In the genomic region with DNA sequence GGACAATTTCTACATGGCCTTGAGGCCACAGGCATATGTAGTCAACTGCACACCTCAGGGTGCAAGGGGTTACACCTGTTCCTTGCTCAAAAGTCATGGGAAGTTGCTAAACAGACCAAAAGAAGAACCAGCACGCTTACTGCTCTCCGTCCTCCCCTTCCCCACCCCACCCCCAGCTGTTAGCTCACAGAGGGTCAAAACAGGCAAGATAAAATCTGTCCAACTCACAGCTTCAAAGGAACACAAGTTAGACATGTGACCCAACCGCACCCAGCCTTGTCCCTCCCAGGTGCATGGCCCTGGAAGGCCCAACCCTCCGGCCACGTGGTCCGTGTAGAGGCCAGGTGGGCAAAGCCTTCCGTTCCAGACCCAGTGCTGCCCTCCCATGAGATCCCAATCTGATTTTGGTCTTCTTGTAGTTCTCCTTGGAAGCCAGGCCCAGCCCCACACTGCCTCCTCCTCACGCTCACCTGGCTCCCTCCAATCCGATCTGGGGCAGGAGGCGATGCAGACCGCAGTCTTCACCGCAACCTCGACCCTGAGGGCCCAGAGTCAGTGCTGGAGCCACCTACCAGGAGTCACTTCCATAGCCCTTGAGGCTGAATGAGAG, we compare ENCODE assay signal across 1 cellular context.
TF ChIP-seq lines count a peak whose summit lies in the region.

No MANE protein-coding gene starts in this region.

TF ChIP-seq in K562, 482 proteins besides CTCF, POLR2A, EP300 and RAD21 (continued from another document and continues in another):
- TF ChIP-seq CEBPG (CRISPR knock-in tag; IDR thresholded peaks at IDR 0.05) (no peak), CEBPG (tag; conservative IDR thresholded peaks at IDR 0.05 in 1 of 2, IDR thresholded peaks at IDR 0.05 in 1 of 2) (peak in 1 of 2 experiments; percentile 71; a peak in 3 of 4 replicates), CBFA2T3 (IDR thresholded peaks at IDR 0.05) (peak; percentile 74), MTF1 (CRISPR knock-in tag; IDR thresholded peaks at IDR 0.05; ENCODE audit: borderline replicate concordance) (peak; percentile 67; the same call in 1 of the 2 replicates), SP1 (CRISPR knock-in tag; IDR thresholded peaks at IDR 0.05) (no peak), KDM5B (IDR thresholded peaks at IDR 0.05; ENCODE audit: insufficient replicate concordance, low read depth, low read length) (no peak), ZNF197 (CRISPR knock-in tag; IDR thresholded peaks at IDR 0.05; ENCODE audit: low read depth) (peak; percentile 90; the same call in 1 of the 2 replicates), ARID1B (IDR thresholded peaks at IDR 0.05) (peak; percentile 73), ZNF408 (CRISPR knock-in tag; IDR thresholded peaks at IDR 0.05; ENCODE audit: low read depth) (no peak), JUND (IDR thresholded peaks at IDR 0.05; ENCODE audit: borderline replicate concordance, low read depth, low read length) (peak; percentile 69; the same call in 1 of the 2 replicates), JUND (tag; IDR thresholded peaks at IDR 0.05; ENCODE audit: borderline replicate concordance, low read depth, low read length) (peak; percentile 85; the same call in 2 of the 3 replicates), PHB2 (IDR thresholded peaks at IDR 0.05; ENCODE audit: low read depth) (no peak), NCOA1 (IDR thresholded peaks at IDR 0.05; ENCODE audit: low read depth) (peak; percentile 66; the same call in 1 of the 2 replicates), ZFX (CRISPR knock-in tag; IDR thresholded peaks at IDR 0.05) (peak; percentile 95), HNRNPH1 (optimal IDR thresholded peaks at IDR 0.05; ENCODE audit: low read depth, low read length) (no peak), TAF9B (IDR thresholded peaks at IDR 0.05; ENCODE audit: partially characterized antibody) (no peak), CBX1 (IDR thresholded peaks at IDR 0.05; ENCODE audit: low read depth) (no peak), BHLHE40 (IDR thresholded peaks at IDR 0.05; ENCODE audit: low read length) (peak; percentile 79), KAT2B (IDR thresholded peaks at IDR 0.05; ENCODE audit: low read depth, low read length) (no peak), ZNF146 (CRISPR knock-in tag; IDR thresholded peaks at IDR 0.05; ENCODE audit: unreplicated experiment) (no peak), CREM (IDR thresholded peaks at IDR 0.05; ENCODE audit: low read depth) (peak; percentile 57), ZNF586 (CRISPR knock-in tag; conservative IDR thresholded peaks at IDR 0.05) (no peak), PPARD (CRISPR knock-in tag; IDR thresholded peaks at IDR 0.05) (no peak), NR2F6 (CRISPR knock-in tag; IDR thresholded peaks at IDR 0.05) (no peak), ETV5 (CRISPR knock-in tag; IDR thresholded peaks at IDR 0.05; ENCODE audit: low read depth) (peak; percentile 56; the same call in 1 of the 2 replicates), MTA1 (IDR thresholded peaks at IDR 0.05; ENCODE audit: borderline replicate concordance) (no peak; the same call in 1 of the 2 replicates), ZC3H11A (IDR thresholded peaks at IDR 0.05; ENCODE audit: low read depth, low read length) (no peak)
- TF ChIP-seq, protein P1, sequence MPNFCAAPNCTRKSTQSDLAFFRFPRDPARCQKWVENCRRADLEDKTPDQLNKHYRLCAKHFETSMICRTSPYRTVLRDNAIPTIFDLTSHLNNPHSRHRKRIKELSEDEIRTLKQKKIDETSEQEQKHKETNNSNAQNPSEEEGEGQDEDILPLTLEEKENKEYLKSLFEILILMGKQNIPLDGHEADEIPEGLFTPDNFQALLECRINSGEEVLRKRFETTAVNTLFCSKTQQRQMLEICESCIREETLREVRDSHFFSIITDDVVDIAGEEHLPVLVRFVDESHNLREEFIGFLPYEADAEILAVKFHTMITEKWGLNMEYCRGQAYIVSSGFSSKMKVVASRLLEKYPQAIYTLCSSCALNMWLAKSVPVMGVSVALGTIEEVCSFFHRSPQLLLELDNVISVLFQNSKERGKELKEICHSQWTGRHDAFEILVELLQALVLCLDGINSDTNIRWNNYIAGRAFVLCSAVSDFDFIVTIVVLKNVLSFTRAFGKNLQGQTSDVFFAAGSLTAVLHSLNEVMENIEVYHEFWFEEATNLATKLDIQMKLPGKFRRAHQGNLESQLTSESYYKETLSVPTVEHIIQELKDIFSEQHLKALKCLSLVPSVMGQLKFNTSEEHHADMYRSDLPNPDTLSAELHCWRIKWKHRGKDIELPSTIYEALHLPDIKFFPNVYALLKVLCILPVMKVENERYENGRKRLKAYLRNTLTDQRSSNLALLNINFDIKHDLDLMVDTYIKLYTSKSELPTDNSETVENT (CRISPR knock-in tag; IDR thresholded peaks at IDR 0.05) = peak; percentile 37; the same call in 1 of the 2 replicates
- TF ChIP-seq, protein P2, sequence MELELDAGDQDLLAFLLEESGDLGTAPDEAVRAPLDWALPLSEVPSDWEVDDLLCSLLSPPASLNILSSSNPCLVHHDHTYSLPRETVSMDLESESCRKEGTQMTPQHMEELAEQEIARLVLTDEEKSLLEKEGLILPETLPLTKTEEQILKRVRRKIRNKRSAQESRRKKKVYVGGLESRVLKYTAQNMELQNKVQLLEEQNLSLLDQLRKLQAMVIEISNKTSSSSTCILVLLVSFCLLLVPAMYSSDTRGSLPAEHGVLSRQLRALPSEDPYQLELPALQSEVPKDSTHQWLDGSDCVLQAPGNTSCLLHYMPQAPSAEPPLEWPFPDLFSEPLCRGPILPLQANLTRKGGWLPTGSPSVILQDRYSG (tag; conservative IDR thresholded peaks at IDR 0.05; ENCODE audit: low read depth) = peak; percentile 94
- TF ChIP-seq, protein P3, sequence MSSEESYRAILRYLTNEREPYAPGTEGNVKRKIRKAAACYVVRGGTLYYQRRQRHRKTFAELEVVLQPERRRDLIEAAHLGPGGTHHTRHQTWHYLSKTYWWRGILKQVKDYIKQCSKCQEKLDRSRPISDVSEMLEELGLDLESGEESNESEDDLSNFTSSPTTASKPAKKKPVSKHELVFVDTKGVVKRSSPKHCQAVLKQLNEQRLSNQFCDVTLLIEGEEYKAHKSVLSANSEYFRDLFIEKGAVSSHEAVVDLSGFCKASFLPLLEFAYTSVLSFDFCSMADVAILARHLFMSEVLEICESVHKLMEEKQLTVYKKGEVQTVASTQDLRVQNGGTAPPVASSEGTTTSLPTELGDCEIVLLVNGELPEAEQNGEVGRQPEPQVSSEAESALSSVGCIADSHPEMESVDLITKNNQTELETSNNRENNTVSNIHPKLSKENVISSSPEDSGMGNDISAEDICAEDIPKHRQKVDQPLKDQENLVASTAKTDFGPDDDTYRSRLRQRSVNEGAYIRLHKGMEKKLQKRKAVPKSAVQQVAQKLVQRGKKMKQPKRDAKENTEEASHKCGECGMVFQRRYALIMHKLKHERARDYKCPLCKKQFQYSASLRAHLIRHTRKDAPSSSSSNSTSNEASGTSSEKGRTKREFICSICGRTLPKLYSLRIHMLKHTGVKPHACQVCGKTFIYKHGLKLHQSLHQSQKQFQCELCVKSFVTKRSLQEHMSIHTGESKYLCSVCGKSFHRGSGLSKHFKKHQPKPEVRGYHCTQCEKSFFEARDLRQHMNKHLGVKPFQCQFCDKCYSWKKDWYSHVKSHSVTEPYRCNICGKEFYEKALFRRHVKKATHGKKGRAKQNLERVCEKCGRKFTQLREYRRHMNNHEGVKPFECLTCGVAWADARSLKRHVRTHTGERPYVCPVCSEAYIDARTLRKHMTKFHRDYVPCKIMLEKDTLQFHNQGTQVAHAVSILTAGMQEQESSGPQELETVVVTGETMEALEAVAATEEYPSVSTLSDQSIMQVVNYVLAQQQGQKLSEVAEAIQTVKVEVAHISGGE (CRISPR knock-in tag; IDR thresholded peaks at IDR 0.05) = peak in 1 of 3 experiments; percentile 71; a peak in 1 of 6 replicates
- TF ChIP-seq, protein P4, sequence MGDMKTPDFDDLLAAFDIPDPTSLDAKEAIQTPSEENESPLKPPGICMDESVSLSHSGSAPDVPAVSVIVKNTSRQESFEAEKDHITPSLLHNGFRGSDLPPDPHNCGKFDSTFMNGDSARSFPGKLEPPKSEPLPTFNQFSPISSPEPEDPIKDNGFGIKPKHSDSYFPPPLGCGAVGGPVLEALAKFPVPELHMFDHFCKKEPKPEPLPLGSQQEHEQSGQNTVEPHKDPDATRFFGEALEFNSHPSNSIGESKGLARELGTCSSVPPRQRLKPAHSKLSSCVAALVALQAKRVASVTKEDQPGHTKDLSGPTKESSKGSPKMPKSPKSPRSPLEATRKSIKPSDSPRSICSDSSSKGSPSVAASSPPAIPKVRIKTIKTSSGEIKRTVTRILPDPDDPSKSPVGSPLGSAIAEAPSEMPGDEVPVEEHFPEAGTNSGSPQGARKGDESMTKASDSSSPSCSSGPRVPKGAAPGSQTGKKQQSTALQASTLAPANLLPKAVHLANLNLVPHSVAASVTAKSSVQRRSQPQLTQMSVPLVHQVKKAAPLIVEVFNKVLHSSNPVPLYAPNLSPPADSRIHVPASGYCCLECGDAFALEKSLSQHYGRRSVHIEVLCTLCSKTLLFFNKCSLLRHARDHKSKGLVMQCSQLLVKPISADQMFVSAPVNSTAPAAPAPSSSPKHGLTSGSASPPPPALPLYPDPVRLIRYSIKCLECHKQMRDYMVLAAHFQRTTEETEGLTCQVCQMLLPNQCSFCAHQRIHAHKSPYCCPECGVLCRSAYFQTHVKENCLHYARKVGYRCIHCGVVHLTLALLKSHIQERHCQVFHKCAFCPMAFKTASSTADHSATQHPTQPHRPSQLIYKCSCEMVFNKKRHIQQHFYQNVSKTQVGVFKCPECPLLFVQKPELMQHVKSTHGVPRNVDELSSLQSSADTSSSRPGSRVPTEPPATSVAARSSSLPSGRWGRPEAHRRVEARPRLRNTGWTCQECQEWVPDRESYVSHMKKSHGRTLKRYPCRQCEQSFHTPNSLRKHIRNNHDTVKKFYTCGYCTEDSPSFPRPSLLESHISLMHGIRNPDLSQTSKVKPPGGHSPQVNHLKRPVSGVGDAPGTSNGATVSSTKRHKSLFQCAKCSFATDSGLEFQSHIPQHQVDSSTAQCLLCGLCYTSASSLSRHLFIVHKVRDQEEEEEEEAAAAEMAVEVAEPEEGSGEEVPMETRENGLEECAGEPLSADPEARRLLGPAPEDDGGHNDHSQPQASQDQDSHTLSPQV (IDR thresholded peaks at IDR 0.05) = peak; percentile 99
- TF ChIP-seq, protein P5, sequence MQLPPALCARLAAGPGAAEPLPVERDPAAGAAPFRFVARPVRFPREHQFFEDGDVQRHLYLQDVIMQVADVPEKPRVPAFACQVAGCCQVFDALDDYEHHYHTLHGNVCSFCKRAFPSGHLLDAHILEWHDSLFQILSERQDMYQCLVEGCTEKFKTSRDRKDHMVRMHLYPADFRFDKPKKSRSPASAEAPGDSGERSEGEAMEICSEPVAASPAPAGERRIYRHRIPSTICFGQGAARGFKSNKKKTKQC (CRISPR knock-in tag; IDR thresholded peaks at IDR 0.05) = peak; percentile 69; the same call in 1 of the 2 replicates
- TF ChIP-seq, protein P6, sequence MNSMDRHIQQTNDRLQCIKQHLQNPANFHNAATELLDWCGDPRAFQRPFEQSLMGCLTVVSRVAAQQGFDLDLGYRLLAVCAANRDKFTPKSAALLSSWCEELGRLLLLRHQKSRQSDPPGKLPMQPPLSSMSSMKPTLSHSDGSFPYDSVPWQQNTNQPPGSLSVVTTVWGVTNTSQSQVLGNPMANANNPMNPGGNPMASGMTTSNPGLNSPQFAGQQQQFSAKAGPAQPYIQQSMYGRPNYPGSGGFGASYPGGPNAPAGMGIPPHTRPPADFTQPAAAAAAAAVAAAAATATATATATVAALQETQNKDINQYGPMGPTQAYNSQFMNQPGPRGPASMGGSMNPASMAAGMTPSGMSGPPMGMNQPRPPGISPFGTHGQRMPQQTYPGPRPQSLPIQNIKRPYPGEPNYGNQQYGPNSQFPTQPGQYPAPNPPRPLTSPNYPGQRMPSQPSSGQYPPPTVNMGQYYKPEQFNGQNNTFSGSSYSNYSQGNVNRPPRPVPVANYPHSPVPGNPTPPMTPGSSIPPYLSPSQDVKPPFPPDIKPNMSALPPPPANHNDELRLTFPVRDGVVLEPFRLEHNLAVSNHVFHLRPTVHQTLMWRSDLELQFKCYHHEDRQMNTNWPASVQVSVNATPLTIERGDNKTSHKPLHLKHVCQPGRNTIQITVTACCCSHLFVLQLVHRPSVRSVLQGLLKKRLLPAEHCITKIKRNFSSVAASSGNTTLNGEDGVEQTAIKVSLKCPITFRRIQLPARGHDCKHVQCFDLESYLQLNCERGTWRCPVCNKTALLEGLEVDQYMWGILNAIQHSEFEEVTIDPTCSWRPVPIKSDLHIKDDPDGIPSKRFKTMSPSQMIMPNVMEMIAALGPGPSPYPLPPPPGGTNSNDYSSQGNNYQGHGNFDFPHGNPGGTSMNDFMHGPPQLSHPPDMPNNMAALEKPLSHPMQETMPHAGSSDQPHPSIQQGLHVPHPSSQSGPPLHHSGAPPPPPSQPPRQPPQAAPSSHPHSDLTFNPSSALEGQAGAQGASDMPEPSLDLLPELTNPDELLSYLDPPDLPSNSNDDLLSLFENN (IDR thresholded peaks at IDR 0.05; ENCODE audit: low read depth in 2 of 2, low read length in 2 of 2) = no peak
- TF ChIP-seq, protein P7, sequence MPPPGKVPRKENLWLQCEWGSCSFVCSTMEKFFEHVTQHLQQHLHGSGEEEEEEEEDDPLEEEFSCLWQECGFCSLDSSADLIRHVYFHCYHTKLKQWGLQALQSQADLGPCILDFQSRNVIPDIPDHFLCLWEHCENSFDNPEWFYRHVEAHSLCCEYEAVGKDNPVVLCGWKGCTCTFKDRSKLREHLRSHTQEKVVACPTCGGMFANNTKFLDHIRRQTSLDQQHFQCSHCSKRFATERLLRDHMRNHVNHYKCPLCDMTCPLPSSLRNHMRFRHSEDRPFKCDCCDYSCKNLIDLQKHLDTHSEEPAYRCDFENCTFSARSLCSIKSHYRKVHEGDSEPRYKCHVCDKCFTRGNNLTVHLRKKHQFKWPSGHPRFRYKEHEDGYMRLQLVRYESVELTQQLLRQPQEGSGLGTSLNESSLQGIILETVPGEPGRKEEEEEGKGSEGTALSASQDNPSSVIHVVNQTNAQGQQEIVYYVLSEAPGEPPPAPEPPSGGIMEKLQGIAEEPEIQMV (tag; conservative IDR thresholded peaks at IDR 0.05; ENCODE audit: low read depth) = no peak
- TF ChIP-seq, protein P8, sequence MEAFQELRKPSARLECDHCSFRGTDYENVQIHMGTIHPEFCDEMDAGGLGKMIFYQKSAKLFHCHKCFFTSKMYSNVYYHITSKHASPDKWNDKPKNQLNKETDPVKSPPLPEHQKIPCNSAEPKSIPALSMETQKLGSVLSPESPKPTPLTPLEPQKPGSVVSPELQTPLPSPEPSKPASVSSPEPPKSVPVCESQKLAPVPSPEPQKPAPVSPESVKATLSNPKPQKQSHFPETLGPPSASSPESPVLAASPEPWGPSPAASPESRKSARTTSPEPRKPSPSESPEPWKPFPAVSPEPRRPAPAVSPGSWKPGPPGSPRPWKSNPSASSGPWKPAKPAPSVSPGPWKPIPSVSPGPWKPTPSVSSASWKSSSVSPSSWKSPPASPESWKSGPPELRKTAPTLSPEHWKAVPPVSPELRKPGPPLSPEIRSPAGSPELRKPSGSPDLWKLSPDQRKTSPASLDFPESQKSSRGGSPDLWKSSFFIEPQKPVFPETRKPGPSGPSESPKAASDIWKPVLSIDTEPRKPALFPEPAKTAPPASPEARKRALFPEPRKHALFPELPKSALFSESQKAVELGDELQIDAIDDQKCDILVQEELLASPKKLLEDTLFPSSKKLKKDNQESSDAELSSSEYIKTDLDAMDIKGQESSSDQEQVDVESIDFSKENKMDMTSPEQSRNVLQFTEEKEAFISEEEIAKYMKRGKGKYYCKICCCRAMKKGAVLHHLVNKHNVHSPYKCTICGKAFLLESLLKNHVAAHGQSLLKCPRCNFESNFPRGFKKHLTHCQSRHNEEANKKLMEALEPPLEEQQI (IDR thresholded peaks at IDR 0.05) = no peak
